Comparison of ENCODE assay signal across 14 cellular contexts in the genomic region with DNA sequence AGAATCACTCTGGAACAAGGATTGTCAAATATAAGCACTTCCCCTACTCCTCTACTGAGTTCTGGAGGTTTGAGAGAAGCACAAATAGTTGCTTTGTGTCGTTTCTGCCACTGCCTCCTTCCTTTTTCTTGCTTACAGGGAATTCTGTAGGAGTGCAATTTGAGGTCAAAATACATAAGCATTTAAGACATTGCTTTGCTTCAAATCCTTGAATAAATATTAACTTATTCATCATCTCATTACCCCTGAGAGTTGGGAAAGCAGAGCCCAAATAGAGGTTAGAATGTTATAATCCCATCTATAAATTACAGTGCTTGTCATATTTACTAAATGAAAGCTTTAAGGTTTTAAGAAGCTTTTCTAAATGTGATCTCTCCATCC.
DNase-seq lines count a peak whose midpoint lies in the region; ATAC-seq and TF ChIP-seq lines count a peak whose summit lies in the region.
"Had no signal": no experiment of that assay in that cellular context is flagged by ENCODE, and none has a peak within 500 bp of the region (broad histone marks: within the 10 kb centered on the region; RNA-seq: fewer than 3 reads in every experiment).

No MANE protein-coding gene starts in this region.

- H3K27ac ChIP-seq in gastroesophageal sphincter (peak overlapping the region; percentile 79 to 91 (median 83)), OCI-LY7 (ENCODE audit: low read depth, low read length, poor library complexity, severe bottlenecking) (no peak overlapping the region), aorta (ENCODE audit: low read depth in 1 of 2, low read length in 2 of 2) (peak overlapping the region in 1 of 2 donors; percentile 12)
- H3K27ac ChIP-seq: body of pancreas, SJCRH30 had no signal

- no peak overlapping the region for H3K4me2 ChIP-seq in OCI-LY7 (ENCODE audit: low read length)

- no peaks in the 10 kb centered on the region for H3K9me3 ChIP-seq in gastroesophageal sphincter
- H3K9me3 ChIP-seq in OCI-LY7 (ENCODE audit: low read length) = no peaks in the 10 kb centered on the region
- H3K9me3 ChIP-seq in aorta (ENCODE audit: control insufficient read depth, low read length) = no peaks in the 10 kb centered on the region
- H3K9me3 ChIP-seq: body of pancreas, SJCRH30 had no signal

- H3K4me3 ChIP-seq in gastroesophageal sphincter = no peak overlapping the region
- no peak overlapping the region for H3K4me3 ChIP-seq in OCI-LY7 (ENCODE audit: low read depth, low read length, poor library complexity, severe bottlenecking)
- no peak overlapping the region for H3K4me3 ChIP-seq in aorta (ENCODE audit: low read length in 2 of 2)
- H3K4me3 ChIP-seq: body of pancreas, SJCRH30 had no signal

- POLR2A ChIA-PET in OCI-LY7 (lab: Charles Lee) = no interaction called here

- no peaks in the 10 kb centered on the region for H4K20me1 ChIP-seq in OCI-LY7 (ENCODE audit: insufficient read depth, low read length)

- no peaks in the 10 kb centered on the region for H3K9me2 ChIP-seq in OCI-LY7 (ENCODE audit: insufficient read depth, low read length)

- H3K4me1 ChIP-seq in gastroesophageal sphincter = peaks cover 16 to 61% (median 30%) of the 10 kb centered on the region in 3 donors
- H3K4me1 ChIP-seq in OCI-LY7 (ENCODE audit: insufficient read depth, low read length, poor library complexity, severe bottlenecking) = no peaks in the 10 kb centered on the region
- peaks cover 1 to 3% of the 10 kb centered on the region in 2 donors for H3K4me1 ChIP-seq in aorta (ENCODE audit: control insufficient read depth in 1 of 2, insufficient read depth in 2 of 2, low read length in 2 of 2)
- H3K4me1 ChIP-seq: body of pancreas had no signal

- no peak overlapping the region for H2AFZ ChIP-seq in OCI-LY7 (ENCODE audit: low read length)

- intact Hi-C loops in sciatic nerve (cut with DNase I) = no loop called here
- intact Hi-C loops in OCI-LY7 (cut with micrococcal nuclease; ENCODE audit: unreplicated experiment) = no loop called here
- intact Hi-C loops in aorta (cut with DNase I) = no loop called here

- DNase-seq in COLO829 (ENCODE audit: low spot score) = peak; percentile 51
- no peak for DNase-seq in sciatic nerve (ENCODE audit: low spot score)
- DNase-seq in OCI-LY7 (ENCODE audit: low spot score) = no peak
- DNase-seq in activated CD4-positive, CD25-positive, alpha-beta regulatory T cell (lab: John Stamatoyannopoulos, UW) = no peak
- DNase-seq in NCI-H2171 (lab: John Stamatoyannopoulos, UW) = no peak
- DNase-seq in aorta = no peak
- DNase-seq: activated T-cell treated with anti-CD3 and anti-CD28 coated beads, Interleukin-2, amount 50 U/mL, for 1 hour; body of pancreas; CD4-positive, CD25-positive, alpha-beta regulatory T cell; NCI-H1092; NCI-H446; SJCRH30 had no signal

- H3K36me3 ChIP-seq in gastroesophageal sphincter (no peaks in the 10 kb centered on the region), OCI-LY7 (ENCODE audit: insufficient read depth, low read length) (no peaks in the 10 kb centered on the region), aorta (ENCODE audit: control insufficient read depth in 1 of 2, insufficient read depth in 2 of 2, low read length in 1 of 2) (no peaks in the 10 kb centered on the region)
- H3K36me3 ChIP-seq: SJCRH30 had no signal

- 0% methylated on average over 1 of the region's 1 CpG for WGBS in gastroesophageal sphincter (ENCODE audit: low coverage in 1 of 2), 2 donors
- 2 to 3% methylated on average over 1 of the region's 1 CpG for WGBS in aorta, 2 donors

- no peak for TF ChIP-seq CTCF in gastroesophageal sphincter (IDR thresholded peaks at IDR 0.05)
- no peak for TF ChIP-seq CTCF in OCI-LY7 (conservative IDR thresholded peaks at IDR 0.05; ENCODE audit: low read length)

- no peak for TF ChIP-seq POLR2A in gastroesophageal sphincter (IDR thresholded peaks at IDR 0.05)

- no TSS peak for BruUV-seq in OCI-LY7 (replicated peaks; lab: Mats Ljungman, UMichigan)

- no peaks in the 10 kb centered on the region for H3K79me2 ChIP-seq in OCI-LY7 (ENCODE audit: insufficient read depth, low read depth, low read length)

- peak; percentile 35 for ATAC-seq in SK-N-SH treated with all-trans-retinoic acid at 6 μM for 48 hours
- ATAC-seq in gastroesophageal sphincter = peak; percentile 9
- peak; percentile 14 for ATAC-seq in sciatic nerve
- ATAC-seq in aorta (ENCODE audit: low FRiP score) = no peak
- ATAC-seq: body of pancreas had no signal

- no peak for TF ChIP-seq EP300 in gastroesophageal sphincter (IDR thresholded peaks at IDR 0.05)

- CTCF ChIA-PET in OCI-LY7 (lab: Charles Lee; ENCODE audit: unreplicated experiment) = no interaction called here

- H3K27me3 ChIP-seq in gastroesophageal sphincter (no peaks in the 10 kb centered on the region), aorta (ENCODE audit: control insufficient read depth in 1 of 2, insufficient read depth in 2 of 2, low read length in 1 of 2) (no peaks in the 10 kb centered on the region)
- H3K27me3 ChIP-seq: body of pancreas, SJCRH30 had no signal

TF ChIP-seq in SK-N-SH treated with all-trans-retinoic acid at 6 μM for 48 hours, 23 proteins besides CTCF, POLR2A, EP300 and RAD21:
- TF ChIP-seq ARNTL (CRISPR knock-in tag; IDR thresholded peaks at IDR 0.05; ENCODE audit: borderline replicate concordance, low read depth) (no peak), BACH2 (CRISPR knock-in tag; IDR thresholded peaks at IDR 0.05; ENCODE audit: borderline replicate concordance) (no peak), TOX (CRISPR knock-in tag; IDR thresholded peaks at IDR 0.05; ENCODE audit: borderline replicate concordance) (no peak), ZNF70 (CRISPR knock-in tag; IDR thresholded peaks at IDR 0.05) (no peak), GLIS3 (CRISPR knock-in tag; IDR thresholded peaks at IDR 0.05) (no peak)
- TF ChIP-seq, protein P1, sequence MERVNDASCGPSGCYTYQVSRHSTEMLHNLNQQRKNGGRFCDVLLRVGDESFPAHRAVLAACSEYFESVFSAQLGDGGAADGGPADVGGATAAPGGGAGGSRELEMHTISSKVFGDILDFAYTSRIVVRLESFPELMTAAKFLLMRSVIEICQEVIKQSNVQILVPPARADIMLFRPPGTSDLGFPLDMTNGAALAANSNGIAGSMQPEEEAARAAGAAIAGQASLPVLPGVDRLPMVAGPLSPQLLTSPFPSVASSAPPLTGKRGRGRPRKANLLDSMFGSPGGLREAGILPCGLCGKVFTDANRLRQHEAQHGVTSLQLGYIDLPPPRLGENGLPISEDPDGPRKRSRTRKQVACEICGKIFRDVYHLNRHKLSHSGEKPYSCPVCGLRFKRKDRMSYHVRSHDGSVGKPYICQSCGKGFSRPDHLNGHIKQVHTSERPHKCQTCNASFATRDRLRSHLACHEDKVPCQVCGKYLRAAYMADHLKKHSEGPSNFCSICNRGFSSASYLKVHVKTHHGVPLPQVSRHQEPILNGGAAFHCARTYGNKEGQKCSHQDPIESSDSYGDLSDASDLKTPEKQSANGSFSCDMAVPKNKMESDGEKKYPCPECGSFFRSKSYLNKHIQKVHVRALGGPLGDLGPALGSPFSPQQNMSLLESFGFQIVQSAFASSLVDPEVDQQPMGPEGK (CRISPR knock-in tag; IDR thresholded peaks at IDR 0.05; ENCODE audit: borderline replicate concordance) = no peak
- TF ChIP-seq, protein P2, sequence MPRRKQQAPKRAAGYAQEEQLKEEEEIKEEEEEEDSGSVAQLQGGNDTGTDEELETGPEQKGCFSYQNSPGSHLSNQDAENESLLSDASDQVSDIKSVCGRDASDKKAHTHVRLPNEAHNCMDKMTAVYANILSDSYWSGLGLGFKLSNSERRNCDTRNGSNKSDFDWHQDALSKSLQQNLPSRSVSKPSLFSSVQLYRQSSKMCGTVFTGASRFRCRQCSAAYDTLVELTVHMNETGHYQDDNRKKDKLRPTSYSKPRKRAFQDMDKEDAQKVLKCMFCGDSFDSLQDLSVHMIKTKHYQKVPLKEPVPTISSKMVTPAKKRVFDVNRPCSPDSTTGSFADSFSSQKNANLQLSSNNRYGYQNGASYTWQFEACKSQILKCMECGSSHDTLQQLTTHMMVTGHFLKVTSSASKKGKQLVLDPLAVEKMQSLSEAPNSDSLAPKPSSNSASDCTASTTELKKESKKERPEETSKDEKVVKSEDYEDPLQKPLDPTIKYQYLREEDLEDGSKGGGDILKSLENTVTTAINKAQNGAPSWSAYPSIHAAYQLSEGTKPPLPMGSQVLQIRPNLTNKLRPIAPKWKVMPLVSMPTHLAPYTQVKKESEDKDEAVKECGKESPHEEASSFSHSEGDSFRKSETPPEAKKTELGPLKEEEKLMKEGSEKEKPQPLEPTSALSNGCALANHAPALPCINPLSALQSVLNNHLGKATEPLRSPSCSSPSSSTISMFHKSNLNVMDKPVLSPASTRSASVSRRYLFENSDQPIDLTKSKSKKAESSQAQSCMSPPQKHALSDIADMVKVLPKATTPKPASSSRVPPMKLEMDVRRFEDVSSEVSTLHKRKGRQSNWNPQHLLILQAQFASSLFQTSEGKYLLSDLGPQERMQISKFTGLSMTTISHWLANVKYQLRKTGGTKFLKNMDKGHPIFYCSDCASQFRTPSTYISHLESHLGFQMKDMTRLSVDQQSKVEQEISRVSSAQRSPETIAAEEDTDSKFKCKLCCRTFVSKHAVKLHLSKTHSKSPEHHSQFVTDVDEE (CRISPR knock-in tag; IDR thresholded peaks at IDR 0.05) = no peak
- TF ChIP-seq, protein P3, sequence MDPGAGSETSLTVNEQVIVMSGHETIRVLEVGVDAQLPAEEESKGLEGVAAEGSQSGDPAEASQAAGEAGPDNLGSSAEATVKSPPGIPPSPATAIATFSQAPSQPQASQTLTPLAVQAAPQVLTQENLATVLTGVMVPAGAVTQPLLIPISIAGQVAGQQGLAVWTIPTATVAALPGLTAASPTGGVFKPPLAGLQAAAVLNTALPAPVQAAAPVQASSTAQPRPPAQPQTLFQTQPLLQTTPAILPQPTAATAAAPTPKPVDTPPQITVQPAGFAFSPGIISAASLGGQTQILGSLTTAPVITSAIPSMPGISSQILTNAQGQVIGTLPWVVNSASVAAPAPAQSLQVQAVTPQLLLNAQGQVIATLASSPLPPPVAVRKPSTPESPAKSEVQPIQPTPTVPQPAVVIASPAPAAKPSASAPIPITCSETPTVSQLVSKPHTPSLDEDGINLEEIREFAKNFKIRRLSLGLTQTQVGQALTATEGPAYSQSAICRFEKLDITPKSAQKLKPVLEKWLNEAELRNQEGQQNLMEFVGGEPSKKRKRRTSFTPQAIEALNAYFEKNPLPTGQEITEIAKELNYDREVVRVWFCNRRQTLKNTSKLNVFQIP (CRISPR knock-in tag; IDR thresholded peaks at IDR 0.05; ENCODE audit: borderline replicate concordance, low read depth) = no peak
TF ChIP-seq in SK-N-SH treated with all-trans-retinoic acid at 6 μM for 48 hours: peak in this region for 0.
